In the genomic region with DNA sequence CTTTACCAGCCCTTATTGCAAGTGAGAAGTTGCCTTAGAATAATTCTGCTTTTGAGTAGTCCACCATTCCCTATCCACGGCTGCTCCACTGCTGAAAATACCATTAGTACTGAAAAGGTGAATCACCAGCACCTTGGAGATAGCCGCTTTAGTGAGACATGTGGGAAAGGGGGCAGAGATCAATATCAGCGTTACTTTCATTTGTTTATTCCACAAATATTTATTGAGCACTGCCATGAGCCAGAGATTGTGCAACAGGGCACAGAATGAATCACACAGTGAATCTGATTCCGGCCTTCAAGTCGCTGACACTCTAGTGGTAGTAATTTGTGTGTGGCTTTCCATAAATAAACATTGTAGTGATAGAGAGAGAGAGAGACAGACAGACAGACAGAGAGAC, we compare ENCODE assay signal across 25 cellular contexts. TPM values are rescaled to one million over a fixed set of nuclear protein-coding genes. Genes with fewer than 3 reads are reported as not detected.
"Had no signal": no experiment of that assay in that cellular context is flagged by ENCODE, and none has a peak within 500 bp of the region (broad histone marks: within the 10 kb centered on the region; RNA-seq: fewer than 3 reads in every experiment).

No MANE protein-coding gene starts in this region.

- H3K9me3 Mint-ChIP-seq: activated naive CD4-positive, alpha-beta T cell treated with anti-CD3 and anti-CD28 coated beads, Interleukin-2, amount 10 ng/mL, durations not matched to agents 7 days and 5 days had no signal

- DNase-seq: activated CD4-positive, alpha-beta T cell treated with anti-CD3 and anti-CD28 coated beads, Interleukin-2, amount 50 U/mL, for 48 hours; activated effector memory CD4-positive, alpha-beta T cell treated with Interleukin-2 at 50 U/mL for 16 hours; activated naive CD4-positive, alpha-beta T cell treated with anti-CD3 and anti-CD28 coated beads, Interleukin-2, amount 10 ng/mL, durations not matched to agents 7 days and 5 days; activated T-cell treated with anti-CD3 and anti-CD28 coated beads, Interleukin-2, amount 50 U/mL, for 48 hours; aorta; esophagus squamous epithelium; head of caudate nucleus; hypothalamus; left cardiac atrium; naive B cell; occipital lobe; stimulated activated CD4-positive, alpha-beta T cell treated with anti-CD3 and anti-CD28 coated beads, Interleukin-2, amount 100 ng/mL, for 48 hours; stimulated activated CD8-positive, alpha-beta memory T cell treated with anti-CD3 and anti-CD28 coated beads, Interleukin-4, amount 100 ng/mL, for 48 hours; stimulated activated naive B cell treated with anti-CD40 and anti-IgM and Interleukin-4, amounts not matched to agents 10 μg/mL and 1 μg/mL and 100 μg/mL, for 72 hours; T1000; transverse colon; uterus had no signal

- H3K4me1 ChIP-seq: breast epithelium, esophagus squamous epithelium, transverse colon, uterus had no signal

- H3K27ac Mint-ChIP-seq: activated naive CD4-positive, alpha-beta T cell treated with anti-CD3 and anti-CD28 coated beads, Interleukin-2, amount 10 ng/mL, durations not matched to agents 7 days and 5 days; memory B cell; naive B cell; stimulated activated naive B cell treated with anti-CD40 and anti-IgM and Interleukin-4, amounts not matched to agents 10 μg/mL and 1 μg/mL and 100 μg/mL, for 72 hours; WTC11 had no signal

- H3K4me3 ChIP-seq: breast epithelium, coronary artery, esophagus squamous epithelium, gastroesophageal sphincter, transverse colon, uterus had no signal

- H3K27me3 Mint-ChIP-seq: memory B cell; naive B cell; stimulated activated naive B cell treated with anti-CD40 and anti-IgM and Interleukin-4, amounts not matched to agents 10 μg/mL and 1 μg/mL and 100 μg/mL, for 72 hours had no signal

- H3K27me3 ChIP-seq: breast epithelium, esophagus squamous epithelium, transverse colon, uterus had no signal

- ATAC-seq: gastroesophageal sphincter; left cardiac atrium; sciatic nerve; stimulated activated naive B cell treated with anti-CD40 and anti-IgM and Interleukin-4, amounts not matched to agents 10 μg/mL and 1 μg/mL and 100 μg/mL, for 72 hours; WTC11 had no signal

- H3K36me3 ChIP-seq: breast epithelium, esophagus squamous epithelium, gastroesophageal sphincter, transverse colon, uterus had no signal

- H3K4me1 Mint-ChIP-seq: activated naive CD4-positive, alpha-beta T cell treated with anti-CD3 and anti-CD28 coated beads, Interleukin-2, amount 10 ng/mL, durations not matched to agents 7 days and 5 days; memory B cell; naive B cell; stimulated activated naive B cell treated with anti-CD40 and anti-IgM and Interleukin-4, amounts not matched to agents 10 μg/mL and 1 μg/mL and 100 μg/mL, for 72 hours; WTC11 had no signal

- H3K4me3 Mint-ChIP-seq: activated naive CD4-positive, alpha-beta T cell treated with anti-CD3 and anti-CD28 coated beads, Interleukin-2, amount 10 ng/mL, durations not matched to agents 7 days and 5 days; memory B cell; naive B cell; stimulated activated naive B cell treated with anti-CD40 and anti-IgM and Interleukin-4, amounts not matched to agents 10 μg/mL and 1 μg/mL and 100 μg/mL, for 72 hours; WTC11 had no signal

- H3K9me3 ChIP-seq: breast epithelium, esophagus squamous epithelium, transverse colon, uterus had no signal

- H3K36me3 Mint-ChIP-seq: activated naive CD4-positive, alpha-beta T cell treated with anti-CD3 and anti-CD28 coated beads, Interleukin-2, amount 10 ng/mL, durations not matched to agents 7 days and 5 days; memory B cell; stimulated activated naive B cell treated with anti-CD40 and anti-IgM and Interleukin-4, amounts not matched to agents 10 μg/mL and 1 μg/mL and 100 μg/mL, for 72 hours; WTC11 had no signal

- H3K27ac ChIP-seq: breast epithelium, coronary artery, esophagus squamous epithelium, gastroesophageal sphincter, transverse colon, uterus had no signal

RNA-seq across cellular contexts. Expression of a gene that starts 31.5 kb away (rescaled TPM):
- total RNA-seq: activated CD8-positive, alpha-beta memory T cell treated with anti-CD3 and anti-CD28 coated beads for 36 hours; T-helper 1 cell treated with Interleukin-12 subunit alpha and Interleukin-12 subunit beta and Interleukin-4 antibody, amounts not matched to agents 30 ng/mL and 1 ng/mL, for 36 hours had no signal
- polyA plus RNA-seq: aorta had no signal
